Comparison of ENCODE assay signal across 1 cellular context in the genomic region with DNA sequence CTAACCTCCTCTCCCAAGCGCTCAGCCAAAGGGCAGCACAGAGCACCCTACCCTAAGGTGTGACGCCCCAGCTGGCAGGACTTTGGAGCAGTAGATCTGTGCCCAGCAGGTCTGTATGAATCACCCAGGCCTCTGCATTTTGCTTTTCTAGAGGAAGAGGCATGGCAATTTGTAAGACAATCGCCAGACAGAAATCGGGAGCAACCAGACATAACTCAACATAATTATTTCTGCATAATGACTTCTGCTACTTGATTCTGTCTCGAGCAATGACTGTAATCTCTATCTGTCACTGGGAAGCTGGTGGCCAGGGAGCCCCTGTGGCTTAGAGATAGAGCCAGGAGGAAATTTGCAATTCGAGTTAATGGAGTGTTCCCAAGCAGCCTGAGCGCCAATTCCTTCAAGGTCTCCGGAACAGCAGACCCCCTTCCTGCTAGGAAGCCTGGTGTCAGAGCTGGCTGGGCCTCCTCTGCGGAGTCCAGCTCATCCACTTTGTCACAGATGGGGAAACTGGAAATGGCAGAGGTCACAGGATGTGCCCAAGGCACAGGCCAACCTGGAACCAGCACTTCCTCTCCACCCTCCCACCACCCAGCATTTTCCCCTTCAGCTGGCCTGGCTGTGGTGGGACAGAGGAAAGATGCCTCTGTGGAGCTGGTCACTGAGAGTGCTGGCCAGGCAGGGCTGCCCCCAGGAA.
TF ChIP-seq lines count a peak whose summit lies in the region.

No MANE protein-coding gene starts in this region.

TF ChIP-seq in K562, 482 proteins besides CTCF, POLR2A, EP300 and RAD21 (continued from another document and continues in another):
- no peak for TF ChIP-seq EWSR1 (IDR thresholded peaks at IDR 0.05; ENCODE audit: borderline replicate concordance, low read depth, partially characterized antibody)
- TF ChIP-seq HDGF (IDR thresholded peaks at IDR 0.05), result no peak
- TF ChIP-seq, protein P1, sequence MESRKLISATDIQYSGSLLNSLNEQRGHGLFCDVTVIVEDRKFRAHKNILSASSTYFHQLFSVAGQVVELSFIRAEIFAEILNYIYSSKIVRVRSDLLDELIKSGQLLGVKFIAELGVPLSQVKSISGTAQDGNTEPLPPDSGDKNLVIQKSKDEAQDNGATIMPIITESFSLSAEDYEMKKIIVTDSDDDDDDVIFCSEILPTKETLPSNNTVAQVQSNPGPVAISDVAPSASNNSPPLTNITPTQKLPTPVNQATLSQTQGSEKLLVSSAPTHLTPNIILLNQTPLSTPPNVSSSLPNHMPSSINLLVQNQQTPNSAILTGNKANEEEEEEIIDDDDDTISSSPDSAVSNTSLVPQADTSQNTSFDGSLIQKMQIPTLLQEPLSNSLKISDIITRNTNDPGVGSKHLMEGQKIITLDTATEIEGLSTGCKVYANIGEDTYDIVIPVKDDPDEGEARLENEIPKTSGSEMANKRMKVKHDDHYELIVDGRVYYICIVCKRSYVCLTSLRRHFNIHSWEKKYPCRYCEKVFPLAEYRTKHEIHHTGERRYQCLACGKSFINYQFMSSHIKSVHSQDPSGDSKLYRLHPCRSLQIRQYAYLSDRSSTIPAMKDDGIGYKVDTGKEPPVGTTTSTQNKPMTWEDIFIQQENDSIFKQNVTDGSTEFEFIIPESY (CRISPR knock-in tag; IDR thresholded peaks at IDR 0.05), result 0 out of 2 replicates have a peak, but pooled peaks have one; percentile 16
- TF ChIP-seq, protein P2, sequence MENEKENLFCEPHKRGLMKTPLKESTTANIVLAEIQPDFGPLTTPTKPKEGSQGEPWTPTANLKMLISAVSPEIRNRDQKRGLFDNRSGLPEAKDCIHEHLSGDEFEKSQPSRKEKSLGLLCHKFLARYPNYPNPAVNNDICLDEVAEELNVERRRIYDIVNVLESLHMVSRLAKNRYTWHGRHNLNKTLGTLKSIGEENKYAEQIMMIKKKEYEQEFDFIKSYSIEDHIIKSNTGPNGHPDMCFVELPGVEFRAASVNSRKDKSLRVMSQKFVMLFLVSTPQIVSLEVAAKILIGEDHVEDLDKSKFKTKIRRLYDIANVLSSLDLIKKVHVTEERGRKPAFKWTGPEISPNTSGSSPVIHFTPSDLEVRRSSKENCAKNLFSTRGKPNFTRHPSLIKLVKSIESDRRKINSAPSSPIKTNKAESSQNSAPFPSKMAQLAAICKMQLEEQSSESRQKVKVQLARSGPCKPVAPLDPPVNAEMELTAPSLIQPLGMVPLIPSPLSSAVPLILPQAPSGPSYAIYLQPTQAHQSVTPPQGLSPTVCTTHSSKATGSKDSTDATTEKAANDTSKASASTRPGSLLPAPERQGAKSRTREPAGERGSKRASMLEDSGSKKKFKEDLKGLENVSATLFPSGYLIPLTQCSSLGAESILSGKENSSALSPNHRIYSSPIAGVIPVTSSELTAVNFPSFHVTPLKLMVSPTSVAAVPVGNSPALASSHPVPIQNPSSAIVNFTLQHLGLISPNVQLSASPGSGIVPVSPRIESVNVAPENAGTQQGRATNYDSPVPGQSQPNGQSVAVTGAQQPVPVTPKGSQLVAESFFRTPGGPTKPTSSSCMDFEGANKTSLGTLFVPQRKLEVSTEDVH (IDR thresholded peaks at IDR 0.05; ENCODE audit: low read depth, partially characterized antibody), result no peak
- TF ChIP-seq SOX6 (IDR thresholded peaks at IDR 0.05), result peak; percentile 87
- no peak for TF ChIP-seq MTA1 (IDR thresholded peaks at IDR 0.05; ENCODE audit: borderline replicate concordance)
- no peak for TF ChIP-seq PHF20 (IDR thresholded peaks at IDR 0.05; ENCODE audit: partially characterized antibody)
- TF ChIP-seq YBX1 (IDR thresholded peaks at IDR 0.05), result no peak
- TF ChIP-seq NFIC (IDR thresholded peaks at IDR 0.05), result peak; percentile 84
- no peak for TF ChIP-seq E2F3 (CRISPR knock-in tag; IDR thresholded peaks at IDR 0.05)
- TF ChIP-seq IRF2 (CRISPR knock-in tag; IDR thresholded peaks at IDR 0.05), result no peak
- TF ChIP-seq SMARCA4 (IDR thresholded peaks at IDR 0.05), result peak; percentile 91
- no peak for TF ChIP-seq SNRNP70 (optimal IDR thresholded peaks at IDR 0.05; ENCODE audit: low read depth, low read length)
- peak; percentile 70; the same call in 1 of the 2 replicates for TF ChIP-seq SPI1 (IDR thresholded peaks at IDR 0.05; ENCODE audit: borderline replicate concordance, low read depth, low read length)
- TF ChIP-seq COPS2 (conservative IDR thresholded peaks at IDR 0.05), result no peak
- TF ChIP-seq, protein P3, sequence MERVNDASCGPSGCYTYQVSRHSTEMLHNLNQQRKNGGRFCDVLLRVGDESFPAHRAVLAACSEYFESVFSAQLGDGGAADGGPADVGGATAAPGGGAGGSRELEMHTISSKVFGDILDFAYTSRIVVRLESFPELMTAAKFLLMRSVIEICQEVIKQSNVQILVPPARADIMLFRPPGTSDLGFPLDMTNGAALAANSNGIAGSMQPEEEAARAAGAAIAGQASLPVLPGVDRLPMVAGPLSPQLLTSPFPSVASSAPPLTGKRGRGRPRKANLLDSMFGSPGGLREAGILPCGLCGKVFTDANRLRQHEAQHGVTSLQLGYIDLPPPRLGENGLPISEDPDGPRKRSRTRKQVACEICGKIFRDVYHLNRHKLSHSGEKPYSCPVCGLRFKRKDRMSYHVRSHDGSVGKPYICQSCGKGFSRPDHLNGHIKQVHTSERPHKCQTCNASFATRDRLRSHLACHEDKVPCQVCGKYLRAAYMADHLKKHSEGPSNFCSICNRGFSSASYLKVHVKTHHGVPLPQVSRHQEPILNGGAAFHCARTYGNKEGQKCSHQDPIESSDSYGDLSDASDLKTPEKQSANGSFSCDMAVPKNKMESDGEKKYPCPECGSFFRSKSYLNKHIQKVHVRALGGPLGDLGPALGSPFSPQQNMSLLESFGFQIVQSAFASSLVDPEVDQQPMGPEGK (CRISPR knock-in tag; IDR thresholded peaks at IDR 0.05; ENCODE audit: borderline replicate concordance), result no peak
- TF ChIP-seq ZBED1 (IDR thresholded peaks at IDR 0.05), result no peak
- TF ChIP-seq NFE2 (IDR thresholded peaks at IDR 0.05; ENCODE audit: low read depth), result peak; percentile 23; the same call in 1 of the 2 replicates
- TF ChIP-seq BCOR (IDR thresholded peaks at IDR 0.05), result peak; percentile 72; the same call in 1 of the 2 replicates
- TF ChIP-seq NBN (IDR thresholded peaks at IDR 0.05; ENCODE audit: low read depth), result no peak
- no peak for TF ChIP-seq RBM15 (IDR thresholded peaks at IDR 0.05; ENCODE audit: insufficient read depth, low read length)
- TF ChIP-seq, protein P4, sequence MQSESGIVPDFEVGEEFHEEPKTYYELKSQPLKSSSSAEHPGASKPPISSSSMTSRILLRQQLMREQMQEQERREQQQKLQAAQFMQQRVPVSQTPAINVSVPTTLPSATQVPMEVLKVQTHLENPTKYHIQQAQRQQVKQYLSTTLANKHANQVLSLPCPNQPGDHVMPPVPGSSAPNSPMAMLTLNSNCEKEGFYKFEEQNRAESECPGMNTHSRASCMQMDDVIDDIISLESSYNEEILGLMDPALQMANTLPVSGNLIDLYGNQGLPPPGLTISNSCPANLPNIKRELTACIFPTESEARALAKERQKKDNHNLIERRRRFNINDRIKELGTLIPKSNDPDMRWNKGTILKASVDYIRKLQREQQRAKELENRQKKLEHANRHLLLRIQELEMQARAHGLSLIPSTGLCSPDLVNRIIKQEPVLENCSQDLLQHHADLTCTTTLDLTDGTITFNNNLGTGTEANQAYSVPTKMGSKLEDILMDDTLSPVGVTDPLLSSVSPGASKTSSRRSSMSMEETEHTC (IDR thresholded peaks at IDR 0.05), result no peak
- TF ChIP-seq TAF1 (IDR thresholded peaks at IDR 0.05; ENCODE audit: control insufficient read depth, extremely low read depth, insufficient read depth, low read length, severe bottlenecking), result peak; percentile 16
- TF ChIP-seq, protein P5, sequence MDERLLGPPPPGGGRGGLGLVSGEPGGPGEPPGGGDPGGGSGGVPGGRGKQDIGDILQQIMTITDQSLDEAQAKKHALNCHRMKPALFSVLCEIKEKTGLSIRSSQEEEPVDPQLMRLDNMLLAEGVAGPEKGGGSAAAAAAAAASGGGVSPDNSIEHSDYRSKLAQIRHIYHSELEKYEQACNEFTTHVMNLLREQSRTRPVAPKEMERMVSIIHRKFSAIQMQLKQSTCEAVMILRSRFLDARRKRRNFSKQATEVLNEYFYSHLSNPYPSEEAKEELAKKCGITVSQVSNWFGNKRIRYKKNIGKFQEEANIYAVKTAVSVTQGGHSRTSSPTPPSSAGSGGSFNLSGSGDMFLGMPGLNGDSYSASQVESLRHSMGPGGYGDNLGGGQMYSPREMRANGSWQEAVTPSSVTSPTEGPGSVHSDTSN (CRISPR knock-in tag; IDR thresholded peaks at IDR 0.05; ENCODE audit: low read depth), result no peak
- TF ChIP-seq, protein P5 (tag; conservative IDR thresholded peaks at IDR 0.05; ENCODE audit: low read depth), result peak; percentile 48
- TF ChIP-seq, protein P6, sequence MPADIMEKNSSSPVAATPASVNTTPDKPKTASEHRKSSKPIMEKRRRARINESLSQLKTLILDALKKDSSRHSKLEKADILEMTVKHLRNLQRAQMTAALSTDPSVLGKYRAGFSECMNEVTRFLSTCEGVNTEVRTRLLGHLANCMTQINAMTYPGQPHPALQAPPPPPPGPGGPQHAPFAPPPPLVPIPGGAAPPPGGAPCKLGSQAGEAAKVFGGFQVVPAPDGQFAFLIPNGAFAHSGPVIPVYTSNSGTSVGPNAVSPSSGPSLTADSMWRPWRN (IDR thresholded peaks at IDR 0.05; ENCODE audit: low read depth), result peak; percentile 66
- TF ChIP-seq RCOR1 (IDR thresholded peaks at IDR 0.05; ENCODE audit: borderline replicate concordance in 1 of 2, low read depth in 2 of 2, low read length in 2 of 2), result peak in 1 of 2 experiments; percentile 77; a peak in 1 of 4 replicates
- no peak for TF ChIP-seq BRD9 (IDR thresholded peaks at IDR 0.05; ENCODE audit: low read depth, partially characterized antibody)
- TF ChIP-seq NCOA2 (IDR thresholded peaks at IDR 0.05; ENCODE audit: partially characterized antibody in 2 of 2), result no peak
- TF ChIP-seq, protein P7, sequence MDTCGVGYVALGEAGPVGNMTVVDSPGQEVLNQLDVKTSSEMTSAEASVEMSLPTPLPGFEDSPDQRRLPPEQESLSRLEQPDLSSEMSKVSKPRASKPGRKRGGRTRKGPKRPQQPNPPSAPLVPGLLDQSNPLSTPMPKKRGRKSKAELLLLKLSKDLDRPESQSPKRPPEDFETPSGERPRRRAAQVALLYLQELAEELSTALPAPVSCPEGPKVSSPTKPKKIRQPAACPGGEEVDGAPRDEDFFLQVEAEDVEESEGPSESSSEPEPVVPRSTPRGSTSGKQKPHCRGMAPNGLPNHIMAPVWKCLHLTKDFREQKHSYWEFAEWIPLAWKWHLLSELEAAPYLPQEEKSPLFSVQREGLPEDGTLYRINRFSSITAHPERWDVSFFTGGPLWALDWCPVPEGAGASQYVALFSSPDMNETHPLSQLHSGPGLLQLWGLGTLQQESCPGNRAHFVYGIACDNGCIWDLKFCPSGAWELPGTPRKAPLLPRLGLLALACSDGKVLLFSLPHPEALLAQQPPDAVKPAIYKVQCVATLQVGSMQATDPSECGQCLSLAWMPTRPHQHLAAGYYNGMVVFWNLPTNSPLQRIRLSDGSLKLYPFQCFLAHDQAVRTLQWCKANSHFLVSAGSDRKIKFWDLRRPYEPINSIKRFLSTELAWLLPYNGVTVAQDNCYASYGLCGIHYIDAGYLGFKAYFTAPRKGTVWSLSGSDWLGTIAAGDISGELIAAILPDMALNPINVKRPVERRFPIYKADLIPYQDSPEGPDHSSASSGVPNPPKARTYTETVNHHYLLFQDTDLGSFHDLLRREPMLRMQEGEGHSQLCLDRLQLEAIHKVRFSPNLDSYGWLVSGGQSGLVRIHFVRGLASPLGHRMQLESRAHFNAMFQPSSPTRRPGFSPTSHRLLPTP (IDR thresholded peaks at IDR 0.05; ENCODE audit: borderline replicate concordance, extremely low read depth, insufficient read length), result no peak
- TF ChIP-seq, protein P8, sequence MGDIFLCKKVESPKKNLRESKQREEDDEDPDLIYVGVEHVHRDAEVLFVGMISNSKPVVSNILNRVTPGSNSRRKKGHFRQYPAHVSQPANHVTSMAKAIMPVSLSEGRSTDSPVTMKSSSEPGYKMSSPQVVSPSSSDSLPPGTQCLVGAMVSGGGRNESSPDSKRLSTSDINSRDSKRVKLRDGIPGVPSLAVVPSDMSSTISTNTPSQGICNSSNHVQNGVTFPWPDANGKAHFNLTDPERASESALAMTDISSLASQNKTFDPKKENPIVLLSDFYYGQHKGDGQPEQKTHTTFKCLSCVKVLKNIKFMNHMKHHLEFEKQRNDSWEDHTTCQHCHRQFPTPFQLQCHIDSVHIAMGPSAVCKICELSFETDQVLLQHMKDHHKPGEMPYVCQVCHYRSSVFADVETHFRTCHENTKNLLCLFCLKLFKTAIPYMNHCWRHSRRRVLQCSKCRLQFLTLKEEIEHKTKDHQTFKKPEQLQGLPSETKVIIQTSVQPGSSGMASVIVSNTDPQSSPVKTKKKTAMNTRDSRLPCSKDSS (IDR thresholded peaks at IDR 0.05; ENCODE audit: low read depth, partially characterized antibody), result no peak
- no peak for TF ChIP-seq ZNF431 (CRISPR knock-in tag; IDR thresholded peaks at IDR 0.05)
- TF ChIP-seq RAD51 (IDR thresholded peaks at IDR 0.05; ENCODE audit: borderline replicate concordance, low read depth), result no peak
- TF ChIP-seq HNRNPLL (IDR thresholded peaks at IDR 0.05; ENCODE audit: low read depth, low read length, poor library complexity, severe bottlenecking), result no peak
- TF ChIP-seq, protein P9, sequence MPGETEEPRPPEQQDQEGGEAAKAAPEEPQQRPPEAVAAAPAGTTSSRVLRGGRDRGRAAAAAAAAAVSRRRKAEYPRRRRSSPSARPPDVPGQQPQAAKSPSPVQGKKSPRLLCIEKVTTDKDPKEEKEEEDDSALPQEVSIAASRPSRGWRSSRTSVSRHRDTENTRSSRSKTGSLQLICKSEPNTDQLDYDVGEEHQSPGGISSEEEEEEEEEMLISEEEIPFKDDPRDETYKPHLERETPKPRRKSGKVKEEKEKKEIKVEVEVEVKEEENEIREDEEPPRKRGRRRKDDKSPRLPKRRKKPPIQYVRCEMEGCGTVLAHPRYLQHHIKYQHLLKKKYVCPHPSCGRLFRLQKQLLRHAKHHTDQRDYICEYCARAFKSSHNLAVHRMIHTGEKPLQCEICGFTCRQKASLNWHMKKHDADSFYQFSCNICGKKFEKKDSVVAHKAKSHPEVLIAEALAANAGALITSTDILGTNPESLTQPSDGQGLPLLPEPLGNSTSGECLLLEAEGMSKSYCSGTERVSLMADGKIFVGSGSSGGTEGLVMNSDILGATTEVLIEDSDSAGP (CRISPR knock-in tag; IDR thresholded peaks at IDR 0.05), result no peak
- no peak for TF ChIP-seq ZNF778 (CRISPR knock-in tag; IDR thresholded peaks at IDR 0.05)
- peak; percentile 34; the same call in 1 of the 2 replicates for TF ChIP-seq JUND (IDR thresholded peaks at IDR 0.05; ENCODE audit: borderline replicate concordance, low read depth, low read length)
- TF ChIP-seq JUND (tag; IDR thresholded peaks at IDR 0.05; ENCODE audit: borderline replicate concordance, low read depth, low read length), result no peak; the same call in 2 of the 3 replicates
- TF ChIP-seq CEBPG (CRISPR knock-in tag; IDR thresholded peaks at IDR 0.05), result no peak
- no peak for TF ChIP-seq CEBPG (tag; conservative IDR thresholded peaks at IDR 0.05 in 1 of 2, IDR thresholded peaks at IDR 0.05 in 1 of 2)
- no peak for TF ChIP-seq TAF15 (IDR thresholded peaks at IDR 0.05; ENCODE audit: low read depth, low read length)
- no peak for TF ChIP-seq KLF13 (tag; IDR thresholded peaks at IDR 0.05; ENCODE audit: borderline replicate concordance, low read depth)
- no peak for TF ChIP-seq CBX3 (IDR thresholded peaks at IDR 0.05; ENCODE audit: borderline replicate concordance in 1 of 2, low read length in 2 of 2)
